ENCODE assay signal across 1 cellular context in the genomic region with DNA sequence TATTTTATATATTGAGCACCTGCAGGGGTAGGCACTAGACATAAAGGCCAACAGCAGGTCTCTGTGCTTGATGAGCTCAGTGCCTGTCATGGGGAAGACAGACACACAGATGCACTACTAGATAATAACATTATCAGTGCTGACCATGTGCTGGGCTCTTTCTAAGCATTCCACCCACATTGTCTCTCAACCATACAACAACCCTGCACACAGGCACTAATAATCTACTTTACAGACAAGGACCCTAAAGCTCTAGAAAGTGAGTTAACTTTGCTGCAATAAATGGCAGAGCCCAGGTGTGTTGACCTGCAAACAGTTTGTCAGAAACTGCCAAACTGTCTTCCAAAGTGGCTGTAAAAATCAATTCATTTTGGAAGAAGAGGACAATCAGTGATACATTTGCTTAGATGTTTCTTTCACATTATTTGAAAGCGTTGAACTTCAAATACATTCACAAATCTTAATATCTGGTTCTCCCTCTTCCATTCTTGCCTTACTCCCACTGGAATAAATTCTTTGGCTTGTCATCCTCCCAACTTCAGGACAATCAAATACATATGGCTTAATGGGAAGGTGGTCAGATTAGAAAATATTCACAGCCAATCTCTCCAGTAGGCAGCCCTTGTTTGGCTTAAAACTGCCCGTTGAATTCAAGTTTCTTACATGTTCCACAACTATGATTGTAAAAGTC.
TF ChIP-seq lines count a peak whose summit lies in the region.

No MANE protein-coding gene starts in this region.

TF ChIP-seq in K562, 482 proteins besides CTCF, POLR2A, EP300 and RAD21 (continued from another document and continues in another):
- TF ChIP-seq SRSF9 (IDR thresholded peaks at IDR 0.05; ENCODE audit: borderline replicate concordance, low read depth, low read length), result no peak
- no peak for TF ChIP-seq KLF10 (CRISPR knock-in tag; IDR thresholded peaks at IDR 0.05)
- no peak for TF ChIP-seq SIRT6 (IDR thresholded peaks at IDR 0.05; ENCODE audit: low read depth, low read length)
- no peak for TF ChIP-seq HOXB6 (CRISPR knock-in tag; IDR thresholded peaks at IDR 0.05; ENCODE audit: borderline replicate concordance)
- no peak for TF ChIP-seq NFIX (CRISPR knock-in tag; IDR thresholded peaks at IDR 0.05; ENCODE audit: low read depth)
- TF ChIP-seq U2AF1 (optimal IDR thresholded peaks at IDR 0.05; ENCODE audit: low read depth, low read length), result no peak
- no peak for TF ChIP-seq ZBTB7A (IDR thresholded peaks at IDR 0.05; ENCODE audit: borderline replicate concordance, control insufficient read depth, low read depth, low read length)
- TF ChIP-seq, protein P1, sequence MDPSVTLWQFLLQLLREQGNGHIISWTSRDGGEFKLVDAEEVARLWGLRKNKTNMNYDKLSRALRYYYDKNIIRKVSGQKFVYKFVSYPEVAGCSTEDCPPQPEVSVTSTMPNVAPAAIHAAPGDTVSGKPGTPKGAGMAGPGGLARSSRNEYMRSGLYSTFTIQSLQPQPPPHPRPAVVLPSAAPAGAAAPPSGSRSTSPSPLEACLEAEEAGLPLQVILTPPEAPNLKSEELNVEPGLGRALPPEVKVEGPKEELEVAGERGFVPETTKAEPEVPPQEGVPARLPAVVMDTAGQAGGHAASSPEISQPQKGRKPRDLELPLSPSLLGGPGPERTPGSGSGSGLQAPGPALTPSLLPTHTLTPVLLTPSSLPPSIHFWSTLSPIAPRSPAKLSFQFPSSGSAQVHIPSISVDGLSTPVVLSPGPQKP (CRISPR knock-in tag; IDR thresholded peaks at IDR 0.05), result no peak
- TF ChIP-seq, protein P2, sequence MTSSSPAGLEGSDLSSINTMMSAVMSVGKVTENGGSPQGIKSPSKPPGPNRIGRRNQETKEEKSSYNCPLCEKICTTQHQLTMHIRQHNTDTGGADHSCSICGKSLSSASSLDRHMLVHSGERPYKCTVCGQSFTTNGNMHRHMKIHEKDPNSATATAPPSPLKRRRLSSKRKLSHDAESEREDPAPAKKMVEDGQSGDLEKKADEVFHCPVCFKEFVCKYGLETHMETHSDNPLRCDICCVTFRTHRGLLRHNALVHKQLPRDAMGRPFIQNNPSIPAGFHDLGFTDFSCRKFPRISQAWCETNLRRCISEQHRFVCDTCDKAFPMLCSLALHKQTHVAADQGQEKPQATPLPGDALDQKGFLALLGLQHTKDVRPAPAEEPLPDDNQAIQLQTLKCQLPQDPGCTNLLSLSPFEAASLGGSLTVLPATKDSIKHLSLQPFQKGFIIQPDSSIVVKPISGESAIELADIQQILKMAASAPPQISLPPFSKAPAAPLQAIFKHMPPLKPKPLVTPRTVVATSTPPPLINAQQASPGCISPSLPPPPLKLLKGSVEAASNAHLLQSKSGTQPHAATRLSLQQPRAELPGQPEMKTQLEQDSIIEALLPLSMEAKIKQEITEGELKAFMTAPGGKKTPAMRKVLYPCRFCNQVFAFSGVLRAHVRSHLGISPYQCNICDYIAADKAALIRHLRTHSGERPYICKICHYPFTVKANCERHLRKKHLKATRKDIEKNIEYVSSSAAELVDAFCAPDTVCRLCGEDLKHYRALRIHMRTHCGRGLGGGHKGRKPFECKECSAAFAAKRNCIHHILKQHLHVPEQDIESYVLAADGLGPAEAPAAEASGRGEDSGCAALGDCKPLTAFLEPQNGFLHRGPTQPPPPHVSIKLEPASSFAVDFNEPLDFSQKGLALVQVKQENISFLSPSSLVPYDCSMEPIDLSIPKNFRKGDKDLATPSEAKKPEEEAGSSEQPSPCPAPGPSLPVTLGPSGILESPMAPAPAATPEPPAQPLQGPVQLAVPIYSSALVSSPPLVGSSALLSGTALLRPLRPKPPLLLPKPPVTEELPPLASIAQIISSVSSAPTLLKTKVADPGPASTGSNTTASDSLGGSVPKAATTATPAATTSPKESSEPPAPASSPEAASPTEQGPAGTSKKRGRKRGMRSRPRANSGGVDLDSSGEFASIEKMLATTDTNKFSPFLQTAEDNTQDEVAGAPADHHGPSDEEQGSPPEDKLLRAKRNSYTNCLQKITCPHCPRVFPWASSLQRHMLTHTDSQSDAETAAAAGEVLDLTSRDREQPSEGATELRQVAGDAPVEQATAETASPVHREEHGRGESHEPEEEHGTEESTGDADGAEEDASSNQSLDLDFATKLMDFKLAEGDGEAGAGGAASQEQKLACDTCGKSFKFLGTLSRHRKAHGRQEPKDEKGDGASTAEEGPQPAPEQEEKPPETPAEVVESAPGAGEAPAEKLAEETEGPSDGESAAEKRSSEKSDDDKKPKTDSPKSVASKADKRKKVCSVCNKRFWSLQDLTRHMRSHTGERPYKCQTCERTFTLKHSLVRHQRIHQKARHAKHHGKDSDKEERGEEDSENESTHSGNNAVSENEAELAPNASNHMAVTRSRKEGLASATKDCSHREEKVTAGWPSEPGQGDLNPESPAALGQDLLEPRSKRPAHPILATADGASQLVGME (CRISPR knock-in tag; IDR thresholded peaks at IDR 0.05), result no peak
- no peak for TF ChIP-seq KLF1 (tag; IDR thresholded peaks at IDR 0.05)
- TF ChIP-seq TCF7 (IDR thresholded peaks at IDR 0.05; ENCODE audit: borderline replicate concordance), result peak; percentile 65; the same call in 1 of the 2 replicates
- TF ChIP-seq KAT2B (IDR thresholded peaks at IDR 0.05; ENCODE audit: low read depth, low read length), result no peak
- TF ChIP-seq SIX5 (IDR thresholded peaks at IDR 0.05; ENCODE audit: borderline replicate concordance in 1 of 2, insufficient read depth in 1 of 2, low read depth in 1 of 2, low read length in 2 of 2), result no peak
- no peak for TF ChIP-seq TAF15 (IDR thresholded peaks at IDR 0.05; ENCODE audit: low read depth, low read length)
- peak; percentile 78 to 82 for TF ChIP-seq FOXK2 (conservative IDR thresholded peaks at IDR 0.05 in 1 of 2, IDR thresholded peaks at IDR 0.05 in 1 of 2; ENCODE audit: low read depth in 2 of 2)
- TF ChIP-seq, protein P3, sequence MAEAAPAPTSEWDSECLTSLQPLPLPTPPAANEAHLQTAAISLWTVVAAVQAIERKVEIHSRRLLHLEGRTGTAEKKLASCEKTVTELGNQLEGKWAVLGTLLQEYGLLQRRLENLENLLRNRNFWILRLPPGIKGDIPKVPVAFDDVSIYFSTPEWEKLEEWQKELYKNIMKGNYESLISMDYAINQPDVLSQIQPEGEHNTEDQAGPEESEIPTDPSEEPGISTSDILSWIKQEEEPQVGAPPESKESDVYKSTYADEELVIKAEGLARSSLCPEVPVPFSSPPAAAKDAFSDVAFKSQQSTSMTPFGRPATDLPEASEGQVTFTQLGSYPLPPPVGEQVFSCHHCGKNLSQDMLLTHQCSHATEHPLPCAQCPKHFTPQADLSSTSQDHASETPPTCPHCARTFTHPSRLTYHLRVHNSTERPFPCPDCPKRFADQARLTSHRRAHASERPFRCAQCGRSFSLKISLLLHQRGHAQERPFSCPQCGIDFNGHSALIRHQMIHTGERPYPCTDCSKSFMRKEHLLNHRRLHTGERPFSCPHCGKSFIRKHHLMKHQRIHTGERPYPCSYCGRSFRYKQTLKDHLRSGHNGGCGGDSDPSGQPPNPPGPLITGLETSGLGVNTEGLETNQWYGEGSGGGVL (CRISPR knock-in tag; IDR thresholded peaks at IDR 0.05), result no peak
- TF ChIP-seq, protein P4, sequence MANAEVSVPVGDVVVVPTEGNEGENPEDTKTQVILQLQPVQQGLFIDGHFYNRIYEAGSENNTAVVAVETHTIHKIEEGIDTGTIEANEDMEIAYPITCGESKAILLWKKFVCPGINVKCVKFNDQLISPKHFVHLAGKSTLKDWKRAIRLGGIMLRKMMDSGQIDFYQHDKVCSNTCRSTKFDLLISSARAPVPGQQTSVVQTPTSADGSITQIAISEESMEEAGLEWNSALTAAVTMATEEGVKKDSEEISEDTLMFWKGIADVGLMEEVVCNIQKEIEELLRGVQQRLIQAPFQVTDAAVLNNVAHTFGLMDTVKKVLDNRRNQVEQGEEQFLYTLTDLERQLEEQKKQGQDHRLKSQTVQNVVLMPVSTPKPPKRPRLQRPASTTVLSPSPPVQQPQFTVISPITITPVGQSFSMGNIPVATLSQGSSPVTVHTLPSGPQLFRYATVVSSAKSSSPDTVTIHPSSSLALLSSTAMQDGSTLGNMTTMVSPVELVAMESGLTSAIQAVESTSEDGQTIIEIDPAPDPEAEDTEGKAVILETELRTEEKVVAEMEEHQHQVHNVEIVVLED (CRISPR knock-in tag; IDR thresholded peaks at IDR 0.05), result no peak
- TF ChIP-seq ZNF282 (CRISPR knock-in tag; IDR thresholded peaks at IDR 0.05), result no peak
- no peak for TF ChIP-seq TSC22D4 (tag; IDR thresholded peaks at IDR 0.05)
- TF ChIP-seq ZNF217 (CRISPR knock-in tag; IDR thresholded peaks at IDR 0.05), result no peak
- peak; percentile 96 for TF ChIP-seq HDAC3 (IDR thresholded peaks at IDR 0.05; ENCODE audit: borderline replicate concordance, partially characterized antibody)
- peak; percentile 92 for TF ChIP-seq PHB2 (IDR thresholded peaks at IDR 0.05; ENCODE audit: low read depth)
- TF ChIP-seq, protein P5, sequence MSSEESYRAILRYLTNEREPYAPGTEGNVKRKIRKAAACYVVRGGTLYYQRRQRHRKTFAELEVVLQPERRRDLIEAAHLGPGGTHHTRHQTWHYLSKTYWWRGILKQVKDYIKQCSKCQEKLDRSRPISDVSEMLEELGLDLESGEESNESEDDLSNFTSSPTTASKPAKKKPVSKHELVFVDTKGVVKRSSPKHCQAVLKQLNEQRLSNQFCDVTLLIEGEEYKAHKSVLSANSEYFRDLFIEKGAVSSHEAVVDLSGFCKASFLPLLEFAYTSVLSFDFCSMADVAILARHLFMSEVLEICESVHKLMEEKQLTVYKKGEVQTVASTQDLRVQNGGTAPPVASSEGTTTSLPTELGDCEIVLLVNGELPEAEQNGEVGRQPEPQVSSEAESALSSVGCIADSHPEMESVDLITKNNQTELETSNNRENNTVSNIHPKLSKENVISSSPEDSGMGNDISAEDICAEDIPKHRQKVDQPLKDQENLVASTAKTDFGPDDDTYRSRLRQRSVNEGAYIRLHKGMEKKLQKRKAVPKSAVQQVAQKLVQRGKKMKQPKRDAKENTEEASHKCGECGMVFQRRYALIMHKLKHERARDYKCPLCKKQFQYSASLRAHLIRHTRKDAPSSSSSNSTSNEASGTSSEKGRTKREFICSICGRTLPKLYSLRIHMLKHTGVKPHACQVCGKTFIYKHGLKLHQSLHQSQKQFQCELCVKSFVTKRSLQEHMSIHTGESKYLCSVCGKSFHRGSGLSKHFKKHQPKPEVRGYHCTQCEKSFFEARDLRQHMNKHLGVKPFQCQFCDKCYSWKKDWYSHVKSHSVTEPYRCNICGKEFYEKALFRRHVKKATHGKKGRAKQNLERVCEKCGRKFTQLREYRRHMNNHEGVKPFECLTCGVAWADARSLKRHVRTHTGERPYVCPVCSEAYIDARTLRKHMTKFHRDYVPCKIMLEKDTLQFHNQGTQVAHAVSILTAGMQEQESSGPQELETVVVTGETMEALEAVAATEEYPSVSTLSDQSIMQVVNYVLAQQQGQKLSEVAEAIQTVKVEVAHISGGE (CRISPR knock-in tag; IDR thresholded peaks at IDR 0.05), result peak in 1 of 3 experiments; percentile 68; a peak in 2 of 6 replicates
- no peak for TF ChIP-seq ZNF79 (CRISPR knock-in tag; IDR thresholded peaks at IDR 0.05; ENCODE audit: low read depth)
- TF ChIP-seq PRMT5 (CRISPR knock-in tag; IDR thresholded peaks at IDR 0.05), result no peak
- TF ChIP-seq MBD2 (IDR thresholded peaks at IDR 0.05; ENCODE audit: borderline replicate concordance, low read depth), result peak; percentile 74
- TF ChIP-seq HDAC8 (tag; IDR thresholded peaks at IDR 0.05), result no peak
- TF ChIP-seq TBP (optimal IDR thresholded peaks at IDR 0.05; ENCODE audit: low read depth, low read length), result no peak
- TF ChIP-seq, protein P6, sequence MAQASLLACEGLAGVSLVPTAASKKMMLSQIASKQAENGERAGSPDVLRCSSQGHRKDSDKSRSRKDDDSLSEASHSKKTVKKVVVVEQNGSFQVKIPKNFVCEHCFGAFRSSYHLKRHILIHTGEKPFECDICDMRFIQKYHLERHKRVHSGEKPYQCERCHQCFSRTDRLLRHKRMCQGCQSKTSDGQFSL (CRISPR knock-in tag; IDR thresholded peaks at IDR 0.05), result no peak
- TF ChIP-seq, protein P6 (tag; IDR thresholded peaks at IDR 0.05), result no peak
- TF ChIP-seq ZNF41 (CRISPR knock-in tag; conservative IDR thresholded peaks at IDR 0.05), result no peak
- TF ChIP-seq U2AF2 (optimal IDR thresholded peaks at IDR 0.05; ENCODE audit: low read depth, low read length), result no peak
- no peak for TF ChIP-seq ZNF311 (CRISPR knock-in tag; IDR thresholded peaks at IDR 0.05)
- TF ChIP-seq, protein P7, sequence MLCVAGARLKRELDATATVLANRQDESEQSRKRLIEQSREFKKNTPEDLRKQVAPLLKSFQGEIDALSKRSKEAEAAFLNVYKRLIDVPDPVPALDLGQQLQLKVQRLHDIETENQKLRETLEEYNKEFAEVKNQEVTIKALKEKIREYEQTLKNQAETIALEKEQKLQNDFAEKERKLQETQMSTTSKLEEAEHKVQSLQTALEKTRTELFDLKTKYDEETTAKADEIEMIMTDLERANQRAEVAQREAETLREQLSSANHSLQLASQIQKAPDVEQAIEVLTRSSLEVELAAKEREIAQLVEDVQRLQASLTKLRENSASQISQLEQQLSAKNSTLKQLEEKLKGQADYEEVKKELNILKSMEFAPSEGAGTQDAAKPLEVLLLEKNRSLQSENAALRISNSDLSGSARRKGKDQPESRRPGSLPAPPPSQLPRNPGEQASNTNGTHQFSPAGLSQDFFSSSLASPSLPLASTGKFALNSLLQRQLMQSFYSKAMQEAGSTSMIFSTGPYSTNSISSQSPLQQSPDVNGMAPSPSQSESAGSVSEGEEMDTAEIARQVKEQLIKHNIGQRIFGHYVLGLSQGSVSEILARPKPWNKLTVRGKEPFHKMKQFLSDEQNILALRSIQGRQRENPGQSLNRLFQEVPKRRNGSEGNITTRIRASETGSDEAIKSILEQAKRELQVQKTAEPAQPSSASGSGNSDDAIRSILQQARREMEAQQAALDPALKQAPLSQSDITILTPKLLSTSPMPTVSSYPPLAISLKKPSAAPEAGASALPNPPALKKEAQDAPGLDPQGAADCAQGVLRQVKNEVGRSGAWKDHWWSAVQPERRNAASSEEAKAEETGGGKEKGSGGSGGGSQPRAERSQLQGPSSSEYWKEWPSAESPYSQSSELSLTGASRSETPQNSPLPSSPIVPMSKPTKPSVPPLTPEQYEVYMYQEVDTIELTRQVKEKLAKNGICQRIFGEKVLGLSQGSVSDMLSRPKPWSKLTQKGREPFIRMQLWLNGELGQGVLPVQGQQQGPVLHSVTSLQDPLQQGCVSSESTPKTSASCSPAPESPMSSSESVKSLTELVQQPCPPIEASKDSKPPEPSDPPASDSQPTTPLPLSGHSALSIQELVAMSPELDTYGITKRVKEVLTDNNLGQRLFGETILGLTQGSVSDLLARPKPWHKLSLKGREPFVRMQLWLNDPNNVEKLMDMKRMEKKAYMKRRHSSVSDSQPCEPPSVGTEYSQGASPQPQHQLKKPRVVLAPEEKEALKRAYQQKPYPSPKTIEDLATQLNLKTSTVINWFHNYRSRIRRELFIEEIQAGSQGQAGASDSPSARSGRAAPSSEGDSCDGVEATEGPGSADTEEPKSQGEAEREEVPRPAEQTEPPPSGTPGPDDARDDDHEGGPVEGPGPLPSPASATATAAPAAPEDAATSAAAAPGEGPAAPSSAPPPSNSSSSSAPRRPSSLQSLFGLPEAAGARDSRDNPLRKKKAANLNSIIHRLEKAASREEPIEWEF (CRISPR knock-in tag; IDR thresholded peaks at IDR 0.05), result 0 out of 2 replicates have a peak, but pooled peaks have one; percentile 42
